In genomic region chr16:67719048-67719777, GRCh38 we compare ENCODE assay signal across 8 cellular contexts. TPM values are rescaled to one million over a fixed set of nuclear protein-coding genes. Genes with fewer than 3 reads are reported as not detected.
DNase-seq lines count a peak whose midpoint lies in the region; ATAC-seq, FAIRE-seq and TF ChIP-seq lines count a peak whose summit lies in the region.

A gene with protein sequence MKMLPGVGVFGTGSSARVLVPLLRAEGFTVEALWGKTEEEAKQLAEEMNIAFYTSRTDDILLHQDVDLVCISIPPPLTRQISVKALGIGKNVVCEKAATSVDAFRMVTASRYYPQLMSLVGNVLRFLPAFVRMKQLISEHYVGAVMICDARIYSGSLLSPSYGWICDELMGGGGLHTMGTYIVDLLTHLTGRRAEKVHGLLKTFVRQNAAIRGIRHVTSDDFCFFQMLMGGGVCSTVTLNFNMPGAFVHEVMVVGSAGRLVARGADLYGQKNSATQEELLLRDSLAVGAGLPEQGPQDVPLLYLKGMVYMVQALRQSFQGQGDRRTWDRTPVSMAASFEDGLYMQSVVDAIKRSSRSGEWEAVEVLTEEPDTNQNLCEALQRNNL (minus strand): TSS chr16:67719316. CDS start chr16:67685715, 33,601 bp downstream.

- TF ChIP-seq CTCF in Calu3 (IDR thresholded peaks at IDR 0.05; ENCODE audit: unreplicated experiment) (no peak), OCI-LY1 (IDR thresholded peaks at IDR 0.05; ENCODE audit: low read length) (no peak; the same call in 1 of the 2 replicates), endothelial cell of umbilical vein (IDR thresholded peaks at IDR 0.05; ENCODE audit: extremely low read depth in 1 of 2, insufficient read depth in 1 of 2, low read depth in 1 of 2, low read length in 2 of 2) (no peak)

- peaks cover 21% of the 10 kb centered on the region for H3K36me3 Mint-ChIP-seq in Calu3 (ENCODE audit: insufficient read depth, unreplicated experiment)

- H3K4me1 ChIP-seq in HUES64 (ENCODE audit: insufficient read depth, low read length) = peaks cover 3% of the 10 kb centered on the region; the same call in 1 of the 2 replicates
- peaks cover 40% of the 10 kb centered on the region for H3K4me1 ChIP-seq in OCI-LY1 (ENCODE audit: insufficient read depth, low read length, severe bottlenecking)
- H3K4me1 ChIP-seq in endothelial cell of umbilical vein (ENCODE audit: control insufficient read depth, extremely low read depth, insufficient read depth, low read length) = peaks cover 23% of the 10 kb centered on the region

- no peaks in the 10 kb centered on the region for H3K27me3 ChIP-seq in HUES64 (ENCODE audit: insufficient read depth, low read length)
- no peaks in the 10 kb centered on the region for H3K27me3 ChIP-seq in OCI-LY1 (ENCODE audit: insufficient read depth, low read length)
- no peaks in the 10 kb centered on the region for H3K27me3 ChIP-seq in endothelial cell of umbilical vein (ENCODE audit: control insufficient read depth in 2 of 2, insufficient read depth in 2 of 2, low read length in 2 of 2)

- H3K4me3 ChIP-seq in HUES64 (ENCODE audit: low read length) (peak within 1 kb of the TSS; percentile 93), OCI-LY1 (ENCODE audit: low read depth, low read length, poor library complexity, severe bottlenecking) (peak within 1 kb of the TSS; percentile 83), endothelial cell of umbilical vein (replicated peaks in 1 of 3; ENCODE audit: insufficient read depth in 1 of 3, low read depth in 1 of 3, low read length in 3 of 3) (peak within 1 kb of the TSS; percentile 78 to 93 (median 91))

- CTCF ChIA-PET in Calu3 (lab: Charles Lee) (interaction anchor here (0.5 to 1.7 kb wide), 12 partner anchors 9 to 198 kb away, joined by 3 to 10 read pairs (median 3); partner anchors contain the start of genes ACD, C16orf86, ENKD1 and RANBP10), endothelial cell of umbilical vein (lab: Charles Lee) (interaction anchor here (0.5 to 3.7 kb wide), 16 partner anchors 10 to 238 kb away, joined by 3 to 28 read pairs (median 4); partner anchors contain the start of genes ATP6V0D1, RANBP10 and TSNAXIP1)

- H3K79me2 ChIP-seq in OCI-LY1 (ENCODE audit: insufficient read depth, low read length) (peaks cover 42% of the 10 kb centered on the region), endothelial cell of umbilical vein (ENCODE audit: control insufficient read depth, insufficient read depth, low read length) (peaks cover 48% of the 10 kb centered on the region)

- dilution Hi-C loops in endothelial cell of umbilical vein (cut with MboI; ENCODE audit: extremely low pct_ligation_motif_present, low sequenced_read_pairs) = no loop called here

- H4K20me1 ChIP-seq in OCI-LY1 (ENCODE audit: insufficient read depth, low read length) (no peaks in the 10 kb centered on the region), endothelial cell of umbilical vein (replicated peaks; ENCODE audit: control insufficient read depth, extremely low read depth, insufficient read depth, low read length) (peaks cover 8% of the 10 kb centered on the region)

- FAIRE-seq in endothelial cell of umbilical vein (lab: Jason Lieb, UNC) = peak; percentile 93

- peak within 1 kb of the TSS; percentile 77 for H3K9ac ChIP-seq in HUES64 (ENCODE audit: low read depth, low read length)
- peak within 1 kb of the TSS; percentile 81 for H3K9ac ChIP-seq in OCI-LY1 (ENCODE audit: low read length)
- peak within 1 kb of the TSS; percentile 89 for H3K9ac ChIP-seq in endothelial cell of umbilical vein (replicated peaks; ENCODE audit: extremely low read depth, insufficient read depth, low read length)

- BruUV-seq in Calu3 (replicated peaks; lab: Mats Ljungman, UMichigan) (no TSS peak), endothelial cell of umbilical vein (replicated peaks; lab: Mats Ljungman, UMichigan) (no TSS peak)

- H3K27ac Mint-ChIP-seq in Calu3 (ENCODE audit: unreplicated experiment) = peak within 1 kb of the TSS; percentile 80

- H3K9me3 ChIP-seq in HUES64 (ENCODE audit: insufficient read depth, low read depth, low read length) = no peaks in the 10 kb centered on the region
- no peaks in the 10 kb centered on the region for H3K9me3 ChIP-seq in OCI-LY1 (ENCODE audit: low read length)
- no peaks in the 10 kb centered on the region for H3K9me3 ChIP-seq in endothelial cell of umbilical vein (replicated peaks; ENCODE audit: control insufficient read depth, insufficient read depth, low read length)

- no peaks in the 10 kb centered on the region for H3K9me2 ChIP-seq in OCI-LY1 (ENCODE audit: low read depth, low read length)

- WGBS in HUES64 = under 1% methylated on average over 59 of the region's 59 CpGs

- H3K36me3 ChIP-seq in HUES64 (ENCODE audit: insufficient read depth, low read length) (peaks cover 4% of the 10 kb centered on the region; the same call in 1 of the 2 replicates), OCI-LY1 (ENCODE audit: insufficient read depth, low read length) (no peaks in the 10 kb centered on the region; the same call in 1 of the 2 replicates), endothelial cell of umbilical vein (ENCODE audit: control insufficient read depth in 2 of 2, extremely low read depth in 1 of 2, insufficient read depth in 2 of 2, low read length in 2 of 2) (peaks cover 2 to 6% of the 10 kb centered on the region in 2 experiments)

- POLR2A ChIA-PET in endothelial cell of umbilical vein (lab: Charles Lee) = interaction anchor here (0.6 to 1.4 kb wide), 6 partner anchors 39 to 88 kb away, joined by 3 to 7 read pairs (median 4); partner anchors contain the start of genes RANBP10 and TSNAXIP1

- ATAC-seq in GM21423 (IDR thresholded peaks at IDR 0.05; ENCODE audit: unreplicated experiment) = peak; percentile 79

- H3K4me2 ChIP-seq in OCI-LY1 (ENCODE audit: low read length) = peak within 1 kb of the TSS; percentile 94
- peak within 1 kb of the TSS; percentile 89 for H3K4me2 ChIP-seq in endothelial cell of umbilical vein (ENCODE audit: insufficient read depth, low read length)

- no peaks in the 10 kb centered on the region; the same call in 1 of the 2 replicates for H3F3A ChIP-seq in OCI-LY1 (ENCODE audit: insufficient read depth, low read length)

- H3K27ac ChIP-seq in HUES64 (ENCODE audit: low read depth, low read length) (peak within 1 kb of the TSS; percentile 50), OCI-LY1 (ENCODE audit: low read depth, low read length, poor library complexity, severe bottlenecking) (peak within 1 kb of the TSS; percentile 61), endothelial cell of umbilical vein (ENCODE audit: insufficient read depth, low read depth, low read length) (peak within 1 kb of the TSS; percentile 81)

- H2AFZ ChIP-seq in OCI-LY1 (ENCODE audit: low read length) (no peak within 1 kb of the TSS), endothelial cell of umbilical vein (ENCODE audit: low read depth, low read length) (peak within 1 kb of the TSS; percentile 59)

- DNase-seq in Calu3 = peak; percentile 99
- DNase-seq in activated CD8-positive, alpha-beta memory T cell treated with anti-CD3 and anti-CD28 coated beads, Interleukin-2, amount 50 U/mL, for 48 hours = peak; percentile 100
- peak; percentile 98 for DNase-seq in endothelial cell of umbilical vein (ENCODE audit: low read depth, low spot score)
- DNase-seq in middle frontal gyrus (ENCODE audit: extremely low spot score, low spot score) = peak; percentile 94
- peak; percentile 98 for DNase-seq in stimulated activated CD8-positive, alpha-beta memory T cell treated with anti-CD3 and anti-CD28 coated beads, Interleukin-2, amount 100 ng/mL, for 48 hours (ENCODE audit: low read depth in 2 of 2)

- TF ChIP-seq POLR2A in endothelial cell of umbilical vein (IDR thresholded peaks at IDR 0.05; ENCODE audit: low read depth, low read length) = peak; percentile 97

- intact Hi-C loops in Calu3 (cut with micrococcal nuclease; ENCODE audit: unreplicated experiment) (no loop called here), endothelial cell of umbilical vein (cut with micrococcal nuclease) (loop anchor here (1.0 to 2.0 kb wide), 3 partner anchors 46 to 87 kb away; partner anchors contain the start of genes RANBP10 and TSNAXIP1)

- no peaks in the 10 kb centered on the region for H3K9me3 Mint-ChIP-seq in Calu3 (ENCODE audit: low read depth, unreplicated experiment)

- peak within 1 kb of the TSS; percentile 96 for H3K4me3 Mint-ChIP-seq in Calu3 (ENCODE audit: low read depth, unreplicated experiment)

- H3K4me1 Mint-ChIP-seq in Calu3 (ENCODE audit: low read depth, unreplicated experiment) = peaks cover 24% of the 10 kb centered on the region

- no peaks in the 10 kb centered on the region for H3K9me1 ChIP-seq in endothelial cell of umbilical vein (replicated peaks; ENCODE audit: control insufficient read depth, extremely low read depth, insufficient read depth, low read length)

- no peaks in the 10 kb centered on the region for H3K27me3 Mint-ChIP-seq in Calu3 (ENCODE audit: unreplicated experiment)

TF ChIP-seq in endothelial cell of umbilical vein, 7 proteins besides CTCF, POLR2A, EP300 and RAD21:
- TF ChIP-seq MYC (IDR thresholded peaks at IDR 0.05; ENCODE audit: low read depth, low read length) (no peak), MAX (IDR thresholded peaks at IDR 0.05; ENCODE audit: insufficient read depth, insufficient read length) (no peak), POLR2AphosphoS5 (IDR thresholded peaks at IDR 0.05; ENCODE audit: insufficient read depth, low read depth, low read length) (peak; percentile 92), JUN (IDR thresholded peaks at IDR 0.05; ENCODE audit: borderline replicate concordance, insufficient read depth, insufficient read length, low read depth) (no peak), EZH2 (IDR thresholded peaks at IDR 0.05; ENCODE audit: borderline replicate concordance, low read depth, low read length, severe bottlenecking) (no peak), FOS (IDR thresholded peaks at IDR 0.05; ENCODE audit: borderline replicate concordance, insufficient read depth, low read length) (no peak), GATA2 (IDR thresholded peaks at IDR 0.05; ENCODE audit: insufficient read depth, insufficient read length, low read depth, low read length) (no peak)
TF ChIP-seq in endothelial cell of umbilical vein: peak in this region for 1.

RNA-seq across cellular contexts. Expression of the gene that starts here (rescaled TPM):
- total RNA-seq in Calu3 (2022) = 23.9 and 25.6 TPM in 2 replicates
- polyA plus RNA-seq in HUES64 (2013, experiment 1 of 2) = 16.9 TPM
- polyA plus RNA-seq in HUES64 (2013, experiment 2 of 2) = 18.1 TPM
- 43.7 and 47.5 TPM in 2 replicates for total RNA-seq in endothelial cell of umbilical vein
- 36.7 and 38.1 TPM in 2 replicates for polyA plus RNA-seq in endothelial cell of umbilical vein
- polyA plus RNA-seq in endothelial cell of umbilical vein (2011; cell fraction: cytosol; rRNA removed) = 34.6 and 36.0 TPM in 2 replicates
- 42.1 and 48.6 TPM in 2 replicates for polyA plus RNA-seq in endothelial cell of umbilical vein (2011; cell fraction: nucleus; rRNA removed)
- 27.2 and 32.5 TPM in 2 replicates for polyA plus RNA-seq in endothelial cell of umbilical vein (2012)
- polyA minus RNA-seq in endothelial cell of umbilical vein = 54.9 and 56.1 TPM in 2 replicates
- 8.7 TPM for polyA minus RNA-seq in endothelial cell of umbilical vein (2011; cell fraction: cytosol; rRNA and poly(A)+ RNA removed)
- polyA minus RNA-seq in endothelial cell of umbilical vein (2011; cell fraction: nucleus; rRNA and poly(A)+ RNA removed) = 21.7 and 22.4 TPM in 2 replicates

Comparison
In these comparisons a context has a peak if more than half of its experiments do, and no peak if none do; other contexts are left out.
1. Peak in every context shown above with its lines: DNase-seq, ATAC-seq, H3K4me3 ChIP-seq and H3K27ac ChIP-seq.